ENCODE assay signal across 9 cellular contexts in the genomic region with DNA sequence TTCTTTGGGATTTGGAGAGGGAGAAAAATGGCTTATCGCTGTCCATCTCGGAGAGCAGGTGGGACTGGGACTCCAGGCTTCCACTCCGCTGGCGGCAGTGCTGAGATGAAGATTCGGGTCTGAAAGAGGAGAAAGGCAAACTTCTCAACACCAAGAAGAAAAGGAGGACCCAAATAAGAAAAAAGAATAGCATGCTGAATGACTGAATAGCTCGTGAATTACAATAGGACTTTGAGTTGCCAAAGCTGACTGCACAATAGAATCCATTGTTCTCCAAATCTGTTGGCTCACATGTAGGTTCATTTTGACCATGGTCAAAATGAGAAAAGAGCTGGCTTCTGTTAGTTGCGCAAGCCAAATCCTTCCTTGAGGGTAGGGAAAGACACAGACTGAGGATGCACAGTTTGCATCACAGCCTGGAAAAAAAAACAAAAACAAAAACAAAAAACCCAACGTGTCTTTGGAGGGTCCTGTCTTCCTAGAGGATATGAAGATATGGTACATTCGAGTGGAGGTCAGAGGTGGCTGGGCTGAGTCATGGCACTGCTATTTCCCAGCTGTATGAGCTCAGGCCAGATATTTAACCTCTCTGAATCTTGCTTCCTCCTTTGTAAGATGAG. TPM values are rescaled to one million over a fixed set of nuclear protein-coding genes. Genes with fewer than 3 reads are reported as not detected.
DNase-seq lines count a peak whose midpoint lies in the region; ATAC-seq and TF ChIP-seq lines count a peak whose summit lies in the region.
"Had no signal": no experiment of that assay in that cellular context is flagged by ENCODE, and none has a peak within 500 bp of the region (broad histone marks: within the 10 kb centered on the region; RNA-seq: fewer than 3 reads in every experiment).

No MANE protein-coding gene starts in this region.

- intact Hi-C loops in mucosa of descending colon (cut with DNase I, micrococcal nuclease), result no loop called here

- DNase-seq in BJ (ENCODE audit: low read depth) (peak; percentile 6), RPMI7951 (ENCODE audit: low read depth) (peak; percentile 84), mucosa of descending colon (peak in 2 of 3 donors; percentile 35 to 45), cerebellar nuclear complex (lab: John Stamatoyannopoulos, UW) (no peak), NCI-H748 treated with DMSO at 0.1 percent for 48 hours (lab: John Stamatoyannopoulos, UW) (no peak), NCI-H2081 (lab: John Stamatoyannopoulos, UW) (no peak), retina (no peak)
- DNase-seq: activated CD4-positive, alpha-beta T cell treated with anti-CD3 and anti-CD28 coated beads for 1 hour had no signal

- H3K36me3 ChIP-seq in BJ (ENCODE audit: control insufficient read depth, insufficient read depth, low read length) (no peaks in the 10 kb centered on the region), mucosa of descending colon (ENCODE audit: low read depth) (no peaks in the 10 kb centered on the region)

- no peak for TF ChIP-seq CTCF in BJ (IDR thresholded peaks at IDR 0.05; ENCODE audit: insufficient read depth, low read depth, low read length)
- TF ChIP-seq CTCF in mucosa of descending colon (IDR thresholded peaks at IDR 0.05), result no peak

- peaks cover 20% of the 10 kb centered on the region for H3K4me1 ChIP-seq in mucosa of descending colon (ENCODE audit: low read depth)

- H3K9me3 ChIP-seq in mucosa of descending colon, result no peaks in the 10 kb centered on the region

- POLR2A ChIA-PET in BJ (lab: Charles Lee), result interaction anchor here (0.5 kb wide), 1 partner anchor 663 kb away, joined by 18 read pairs; no protein-coding TSS in a partner anchor

- no peak overlapping the region for H3K4me3 ChIP-seq in BJ (ENCODE audit: low read depth, low read length)
- no peak overlapping the region for H3K4me3 ChIP-seq in mucosa of descending colon

- CTCF ChIA-PET in BJ (lab: Yijun Ruan, JAX), result interaction anchor here (0.6 to 1.8 kb wide), 5 partner anchors 10 to 737 kb away, joined by 3 to 6 read pairs (median 3); no protein-coding TSS in a partner anchor

- no peaks in the 10 kb centered on the region for H3K27me3 ChIP-seq in BJ (ENCODE audit: control insufficient read depth, insufficient read depth, low read length)

- ATAC-seq in esophagus mucosa, result peak; percentile 24
- peak; percentile 47 for ATAC-seq in mucosa of descending colon

RNA-seq across cellular contexts. Expression of a gene that starts 59.3 kb away (rescaled TPM):
- not detected in 2 replicates for polyA plus RNA-seq in BJ (2011; rRNA removed)
- polyA minus RNA-seq in BJ (2011; rRNA and poly(A)+ RNA removed), result not detected in 2 replicates
- total RNA-seq in RPMI7951 (2014; rRNA removed; shearing (Covaris generic)), result not detected in 2 replicates
- total RNA-seq in esophagus mucosa (not detected), mucosa of descending colon (under 1 TPM in 2 of 3 donors, not detected in 1; 0.13 to 0.34 TPM)

Comparison
In these comparisons a context has a peak if more than half of its experiments do, and no peak if none do; other contexts are left out.
1. DNase-seq: peak in BJ (single experiment), RPMI7951 (single experiment) and mucosa of descending colon (2 of 3); none in cerebellar nuclear complex (0 of 2), NCI-H748 treated with DMSO at 0.1 percent for 48 hours (single experiment), NCI-H2081 (0 of 2) and retina (single experiment).